In the genomic region with DNA sequence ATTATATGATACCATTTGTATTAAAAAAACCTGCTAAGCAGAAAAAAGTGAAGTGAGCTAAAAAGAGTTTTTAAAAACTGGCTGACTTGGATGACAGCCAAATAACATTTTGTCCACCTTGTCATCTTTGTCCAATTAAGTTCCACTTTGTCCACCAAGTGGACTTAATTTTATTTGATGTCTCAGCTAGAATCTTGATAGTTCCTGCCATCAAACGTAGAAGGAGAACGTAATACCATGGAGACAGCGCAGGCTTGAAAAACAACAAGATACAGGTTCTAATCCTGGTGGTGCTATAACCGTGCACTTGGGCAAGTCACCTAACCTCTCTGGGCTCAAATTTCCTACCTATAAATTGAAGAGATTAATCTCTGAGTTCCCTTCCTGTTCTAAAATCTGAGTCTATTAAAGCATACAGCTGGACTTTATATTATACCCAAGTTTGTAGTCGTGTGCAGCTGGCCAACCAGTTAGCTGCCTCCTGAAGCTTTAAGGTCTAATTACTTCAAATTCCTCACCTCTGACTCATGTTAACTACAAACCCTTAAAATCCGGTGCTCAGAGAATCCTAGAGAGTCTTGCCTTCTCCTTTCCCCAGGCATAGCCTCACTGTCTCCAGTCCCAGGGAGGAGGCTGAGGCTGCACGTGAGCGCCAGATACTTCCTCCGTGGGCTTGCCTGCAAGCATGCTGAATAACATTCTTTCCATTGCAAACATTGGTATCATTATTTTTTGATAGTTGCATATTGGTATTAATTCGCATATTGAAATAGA, we compare ENCODE assay signal across 12 cellular contexts. TPM values are rescaled to one million over a fixed set of nuclear protein-coding genes. Genes with fewer than 3 reads are reported as not detected.
DNase-seq lines count a peak whose midpoint lies in the region; ATAC-seq and TF ChIP-seq lines count a peak whose summit lies in the region.
"Had no signal": no experiment of that assay in that cellular context is flagged by ENCODE, and none has a peak within 500 bp of the region (broad histone marks: within the 10 kb centered on the region; RNA-seq: fewer than 3 reads in every experiment).

No MANE protein-coding gene starts in this region.

- no peaks in the 10 kb centered on the region for H3K27me3 ChIP-seq in breast epithelium

- TF ChIP-seq CTCF in MCF 10A (IDR thresholded peaks at IDR 0.05; ENCODE audit: unreplicated experiment): no peak
- TF ChIP-seq CTCF in breast epithelium (IDR thresholded peaks at IDR 0.05): no peak
- TF ChIP-seq CTCF in WTC11 (IDR thresholded peaks at IDR 0.05): no peak
- TF ChIP-seq CTCF in Calu3 (IDR thresholded peaks at IDR 0.05; ENCODE audit: unreplicated experiment): no peak

- peak; percentile 98 for ATAC-seq in WTC11
- ATAC-seq in GM18520 (IDR thresholded peaks at IDR 0.05; ENCODE audit: unreplicated experiment): no peak
- no peak for ATAC-seq in HG03175 (IDR thresholded peaks at IDR 0.05; ENCODE audit: unreplicated experiment)
- no peak for ATAC-seq in HG03025 (IDR thresholded peaks at IDR 0.05; ENCODE audit: low FRiP score, unreplicated experiment)
- ATAC-seq: Right ventricle myocardium inferior had no signal

- DNase-seq in MCF 10A (ENCODE audit: unreplicated experiment) (peak; percentile 72), breast epithelium (ENCODE audit: low spot score in 2 of 2) (no peak), WTC11 (ENCODE audit: low spot score) (no peak), glomerular visceral epithelial cell (ENCODE audit: extremely low spot score) (peak; percentile 69), Calu3 (no peak)
- DNase-seq: 8988T; activated effector memory CD4-positive, alpha-beta T cell treated with Interleukin-2 at 50 U/mL for 16 hours had no signal

- H3K9me3 Mint-ChIP-seq in MCF 10A (ENCODE audit: unreplicated experiment) (peaks cover 1% of the 10 kb centered on the region), WTC11 (no peaks in the 10 kb centered on the region), Calu3 (ENCODE audit: low read depth, unreplicated experiment) (no peaks in the 10 kb centered on the region)

- H3K4me1 Mint-ChIP-seq in MCF 10A (ENCODE audit: insufficient read depth, unreplicated experiment) (peaks cover 8% of the 10 kb centered on the region), WTC11 (peaks cover 18% of the 10 kb centered on the region), Calu3 (ENCODE audit: low read depth, unreplicated experiment) (no peaks in the 10 kb centered on the region)

- H3K4me3 ChIP-seq in breast epithelium: no peak overlapping the region

- H3K27ac ChIP-seq in breast epithelium: no peak overlapping the region

- H3K36me3 Mint-ChIP-seq in MCF 10A (ENCODE audit: insufficient read depth, unreplicated experiment) (peaks cover 4% of the 10 kb centered on the region), WTC11 (no peaks in the 10 kb centered on the region), Calu3 (ENCODE audit: insufficient read depth, unreplicated experiment) (no peaks in the 10 kb centered on the region)

- H3K4me3 Mint-ChIP-seq in MCF 10A (ENCODE audit: unreplicated experiment) (no peak overlapping the region), WTC11 (no peak overlapping the region), Calu3 (ENCODE audit: low read depth, unreplicated experiment) (no peak overlapping the region)

- BruUV-seq in MCF 10A (replicated peaks; lab: Mats Ljungman, UMichigan) (no TSS peak), Calu3 (replicated peaks; lab: Mats Ljungman, UMichigan) (no TSS peak)

- no peak for TF ChIP-seq POLR2A in breast epithelium (IDR thresholded peaks at IDR 0.05)

- intact Hi-C loops in MCF 10A (cut with micrococcal nuclease): no loop called here
- intact Hi-C loops in breast epithelium (cut with DNase I; ENCODE audit: low total_unique reads): no loop called here
- intact Hi-C loops in Calu3 (cut with micrococcal nuclease; ENCODE audit: unreplicated experiment): no loop called here

- H3K9me3 ChIP-seq in breast epithelium: no peaks in the 10 kb centered on the region

- POLR2A ChIA-PET in MCF 10A (lab: Yijun Ruan, JAX) (interaction anchor here (1.4 kb wide), 1 partner anchor 8 kb away, joined by 3 read pairs; no protein-coding TSS in a partner anchor), WTC11 (lab: Charles Lee) (no interaction called here)

- H3K27me3 Mint-ChIP-seq in MCF 10A (ENCODE audit: insufficient read depth, unreplicated experiment) (no peaks in the 10 kb centered on the region), WTC11 (ENCODE audit: low read depth) (no peaks in the 10 kb centered on the region), Calu3 (ENCODE audit: unreplicated experiment) (no peaks in the 10 kb centered on the region)

- no peak overlapping the region for H3K27ac Mint-ChIP-seq in MCF 10A (ENCODE audit: low read depth, unreplicated experiment)
- H3K27ac Mint-ChIP-seq in WTC11: no peak overlapping the region
- no peak overlapping the region for H3K27ac Mint-ChIP-seq in Calu3 (ENCODE audit: unreplicated experiment)

- no peaks in the 10 kb centered on the region for H3K36me3 ChIP-seq in breast epithelium

- H3K4me1 ChIP-seq in breast epithelium: no peaks in the 10 kb centered on the region

- CTCF ChIA-PET in MCF 10A (lab: Yijun Ruan, JAX) (interaction anchor here (0.7 kb wide), 1 partner anchor 9 kb away, joined by 3 read pairs; no protein-coding TSS in a partner anchor), WTC11 (lab: Charles Lee) (interaction anchor here (1.2 kb wide), 1 partner anchor 69 kb away, joined by 5 read pairs; no protein-coding TSS in a partner anchor), Calu3 (lab: Charles Lee) (interaction anchor here (1.3 kb wide), 1 partner anchor 9 kb away, joined by 9 read pairs; no protein-coding TSS in a partner anchor)

TF ChIP-seq in WTC11, 78 proteins besides CTCF, POLR2A, EP300 and RAD21:
- TF ChIP-seq, protein P1, sequence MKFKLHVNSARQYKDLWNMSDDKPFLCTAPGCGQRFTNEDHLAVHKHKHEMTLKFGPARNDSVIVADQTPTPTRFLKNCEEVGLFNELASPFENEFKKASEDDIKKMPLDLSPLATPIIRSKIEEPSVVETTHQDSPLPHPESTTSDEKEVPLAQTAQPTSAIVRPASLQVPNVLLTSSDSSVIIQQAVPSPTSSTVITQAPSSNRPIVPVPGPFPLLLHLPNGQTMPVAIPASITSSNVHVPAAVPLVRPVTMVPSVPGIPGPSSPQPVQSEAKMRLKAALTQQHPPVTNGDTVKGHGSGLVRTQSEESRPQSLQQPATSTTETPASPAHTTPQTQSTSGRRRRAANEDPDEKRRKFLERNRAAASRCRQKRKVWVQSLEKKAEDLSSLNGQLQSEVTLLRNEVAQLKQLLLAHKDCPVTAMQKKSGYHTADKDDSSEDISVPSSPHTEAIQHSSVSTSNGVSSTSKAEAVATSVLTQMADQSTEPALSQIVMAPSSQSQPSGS (CRISPR knock-in tag; IDR thresholded peaks at IDR 0.05; ENCODE audit: borderline replicate concordance, low read depth): no peak
- TF ChIP-seq NFATC4 (CRISPR knock-in tag; IDR thresholded peaks at IDR 0.05) (no peak), CREB1 (CRISPR knock-in tag; IDR thresholded peaks at IDR 0.05) (no peak), ESRRA (CRISPR knock-in tag; IDR thresholded peaks at IDR 0.05; ENCODE audit: borderline replicate concordance) (no peak), JAZF1 (CRISPR knock-in tag; IDR thresholded peaks at IDR 0.05) (no peak)
- TF ChIP-seq, protein P2, sequence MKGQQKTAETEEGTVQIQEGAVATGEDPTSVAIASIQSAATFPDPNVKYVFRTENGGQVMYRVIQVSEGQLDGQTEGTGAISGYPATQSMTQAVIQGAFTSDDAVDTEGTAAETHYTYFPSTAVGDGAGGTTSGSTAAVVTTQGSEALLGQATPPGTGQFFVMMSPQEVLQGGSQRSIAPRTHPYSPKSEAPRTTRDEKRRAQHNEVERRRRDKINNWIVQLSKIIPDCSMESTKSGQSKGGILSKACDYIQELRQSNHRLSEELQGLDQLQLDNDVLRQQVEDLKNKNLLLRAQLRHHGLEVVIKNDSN (CRISPR knock-in tag; IDR thresholded peaks at IDR 0.05): no peak
- TF ChIP-seq, protein P3, sequence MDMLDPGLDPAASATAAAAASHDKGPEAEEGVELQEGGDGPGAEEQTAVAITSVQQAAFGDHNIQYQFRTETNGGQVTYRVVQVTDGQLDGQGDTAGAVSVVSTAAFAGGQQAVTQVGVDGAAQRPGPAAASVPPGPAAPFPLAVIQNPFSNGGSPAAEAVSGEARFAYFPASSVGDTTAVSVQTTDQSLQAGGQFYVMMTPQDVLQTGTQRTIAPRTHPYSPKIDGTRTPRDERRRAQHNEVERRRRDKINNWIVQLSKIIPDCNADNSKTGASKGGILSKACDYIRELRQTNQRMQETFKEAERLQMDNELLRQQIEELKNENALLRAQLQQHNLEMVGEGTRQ (CRISPR knock-in tag; IDR thresholded peaks at IDR 0.05): no peak

RNA-seq across cellular contexts. Expression of a gene that starts 16.8 kb away (rescaled TPM):
- total RNA-seq in MCF 10A (2022) (not detected in 2 replicates), breast epithelium (not detected), WTC11 (2021) (not detected in 3 replicates), Calu3 (2022) (not detected in 2 replicates)
- total RNA-seq: dermis microvascular lymphatic vessel endothelial cell, Right ventricle myocardium inferior had no signal

Comparison
In these comparisons a context has a peak if more than half of its experiments do, and no peak if none do; other contexts are left out.
1. DNase-seq: peak in MCF 10A (single experiment) and glomerular visceral epithelial cell (single experiment); none in breast epithelium (0 of 2), WTC11 (single experiment) and Calu3 (single experiment).